Comparison of ENCODE assay signal across 14 cellular contexts in genomic region chr20:10651227-10651990, GRCh38. TPM values are rescaled to one million over a fixed set of nuclear protein-coding genes. Genes with fewer than 3 reads are reported as not detected.
DNase-seq lines count a peak whose midpoint lies in the region; ATAC-seq, FAIRE-seq and TF ChIP-seq lines count a peak whose summit lies in the region.
"Had no signal": no experiment of that assay in that cellular context is flagged by ENCODE, and none has a peak within 500 bp of the region (broad histone marks: within the 10 kb centered on the region; RNA-seq: fewer than 3 reads in every experiment).

No MANE protein-coding gene starts in this region.

- no peak for TF ChIP-seq EP300 in K562 (IDR thresholded peaks at IDR 0.05; ENCODE audit: low read length)

- H3K9me3 ChIP-seq in HUES48 (ENCODE audit: control insufficient read depth, insufficient read depth, low read length) (no peaks in the 10 kb centered on the region), K562 (replicated peaks; ENCODE audit: control insufficient read depth, insufficient read depth, low read depth, low read length) (no peaks in the 10 kb centered on the region), testis (no peaks in the 10 kb centered on the region)

- no peak overlapping the region for H3K4me2 ChIP-seq in K562 (ENCODE audit: insufficient read depth, low read length)

- CTCF ChIA-PET in K562 (lab: Yijun Ruan, JAX; ENCODE audit: low intra/inter-chr PET ratio): no interaction called here

- peak overlapping the region; percentile 13 for H3K27ac ChIP-seq in HUES48 (ENCODE audit: low read depth, low read length)
- H3K27ac ChIP-seq in K562 (ENCODE audit: extremely low read depth, low read depth, low read length): no peak overlapping the region
- H3K27ac ChIP-seq in testis: peak overlapping the region in 1 of 2 donors; percentile 41

- no peak overlapping the region for H2AFZ ChIP-seq in K562 (ENCODE audit: low read depth, low read length)

- no peaks in the 10 kb centered on the region for H3K27me3 ChIP-seq in HUES48 (ENCODE audit: control insufficient read depth, insufficient read depth, low read length)
- H3K27me3 ChIP-seq in K562 (ENCODE audit: control insufficient read depth in 2 of 2, insufficient read depth in 2 of 2, low read length in 2 of 2): peaks cover 3 to 34% of the 10 kb centered on the region in 2 experiments; a peak in 2 of 5 replicates
- no peaks in the 10 kb centered on the region for H3K27me3 ChIP-seq in testis

- POLR2A ChIA-PET in K562 (lab: Yijun Ruan, JAX): interaction anchor here (0.7 kb wide), 1 partner anchor 144 kb away, joined by 5 read pairs; no protein-coding TSS in a partner anchor

- ATAC-seq in K562 (0 out of 3 replicates have a peak, but pooled peaks have one; percentile 27), GM21723 (IDR thresholded peaks at IDR 0.05; ENCODE audit: unreplicated experiment) (no peak)

- DNase-seq in K562 (ENCODE audit: extremely low read depth in 1 of 4, low spot score in 3 of 4): peak in 1 of 4 experiments; percentile 4
- peak; percentile 43 for DNase-seq in kidney tubule cell (ENCODE audit: low spot score)
- DNase-seq in testis: peak; percentile 65
- DNase-seq in NCI-H1105 treated with DMSO at 0.1 percent for 48 hours (lab: John Stamatoyannopoulos, UW): no peak
- DNase-seq in NCI-H510A treated with DMSO at 0.1 percent for 48 hours (lab: John Stamatoyannopoulos, UW): no peak
- no peak for DNase-seq in activated T-cell treated with anti-CD3 and anti-CD28 coated beads, Interleukin-2, amount 50 U/mL, for 48 hours
- DNase-seq: anterior cingulate cortex; DMS 273 treated with DMSO at 0.1 percent for 48 hours; NCI-H524 treated with DMSO at 0.1 percent for 48 hours; small intestine; stimulated activated CD8-positive, alpha-beta memory T cell treated with anti-CD3 and anti-CD28 coated beads, Interleukin-4, amount 100 ng/mL, for 48 hours; T-helper 2 cell had no signal

- in situ Hi-C loops in K562 (cut with MboI): no loop called here

- no TSS peak for BruUV-seq in K562 (replicated peaks; lab: Mats Ljungman, UMichigan)

- H3K4me1 ChIP-seq in HUES48 (ENCODE audit: control insufficient read depth, insufficient read depth, low read length): peaks cover 76% of the 10 kb centered on the region
- H3K4me1 ChIP-seq in K562 (replicated peaks in 1 of 2; ENCODE audit: control insufficient read depth in 2 of 2, insufficient read depth in 2 of 2, low read length in 2 of 2): no peaks in the 10 kb centered on the region
- H3K4me1 ChIP-seq in testis: peaks cover 40% of the 10 kb centered on the region

- no peak overlapping the region for H3K4me3 ChIP-seq in HUES48 (ENCODE audit: low read depth, low read length)
- H3K4me3 ChIP-seq in K562: no peak overlapping the region
- H3K4me3 ChIP-seq in testis: no peak overlapping the region

- 3% methylated on average over 13 of the region's 15 CpGs for WGBS in K562 (ENCODE audit: insufficient coverage, low coverage, missing lambda C conversion rate)
- 66 to 71% methylated on average over 10 to 15 of the region's 15 CpGs for WGBS in testis, 2 donors

- intact Hi-C loops in K562 (cut with micrococcal nuclease): no loop called here
- intact Hi-C loops in testis (cut with DNase I; ENCODE audit: low total_unique reads): no loop called here

- H3K9me1 ChIP-seq in K562 (ENCODE audit: control insufficient read depth, insufficient read depth, low read length): no peaks in the 10 kb centered on the region

- no peaks in the 10 kb centered on the region for H3K79me2 ChIP-seq in K562 (ENCODE audit: control insufficient read depth, insufficient read depth, low read length)

- TF ChIP-seq POLR2A in K562 (conservative IDR thresholded peaks at IDR 0.05) (no peak), testis (IDR thresholded peaks at IDR 0.05) (no peak)

- H3K9ac ChIP-seq in HUES48 (ENCODE audit: low read depth, low read length): no peak overlapping the region
- H3K9ac ChIP-seq in K562 (ENCODE audit: insufficient read depth in 1 of 2, low read depth in 2 of 2, low read length in 2 of 2): no peak overlapping the region

- TF ChIP-seq RAD21 in K562 (CRISPR knock-in tag; conservative IDR thresholded peaks at IDR 0.05 in 1 of 2, IDR thresholded peaks at IDR 0.05 in 1 of 2): no peak

- no peak for TF ChIP-seq CTCF in K562 (IDR thresholded peaks at IDR 0.05 in 2 of 3, conservative IDR thresholded peaks at IDR 0.05 in 1 of 3; ENCODE audit: insufficient read depth in 2 of 3, low read depth in 1 of 3, low read length in 3 of 3)
- TF ChIP-seq CTCF in testis (IDR thresholded peaks at IDR 0.05): no peak

- FAIRE-seq in K562 (lab: Jason Lieb, UNC): no peak
- FAIRE-seq: small intestine had no signal

- H3K36me3 ChIP-seq in HUES48 (ENCODE audit: control insufficient read depth, insufficient read depth, low read length) (peaks cover 56% of the 10 kb centered on the region), K562 (ENCODE audit: control insufficient read depth, insufficient read depth, low read length) (no peaks in the 10 kb centered on the region), testis (ENCODE audit: low read depth, missing control alignments) (no peaks in the 10 kb centered on the region)

- H4K20me1 ChIP-seq in K562 (replicated peaks; ENCODE audit: control insufficient read depth, insufficient read depth, low read length): no peaks in the 10 kb centered on the region

TF ChIP-seq in K562, 482 proteins besides CTCF, POLR2A, EP300 and RAD21 (continues in another document):
- no peak for TF ChIP-seq ARHGAP35 (IDR thresholded peaks at IDR 0.05; ENCODE audit: partially characterized antibody)
- no peak for TF ChIP-seq PRMT5 (CRISPR knock-in tag; IDR thresholded peaks at IDR 0.05)
- no peak for TF ChIP-seq NBN (IDR thresholded peaks at IDR 0.05; ENCODE audit: low read depth)
- TF ChIP-seq SRSF9 (IDR thresholded peaks at IDR 0.05; ENCODE audit: borderline replicate concordance, low read depth, low read length): no peak
- TF ChIP-seq KDM1A (IDR thresholded peaks at IDR 0.05): no peak
- no peak for TF ChIP-seq NR0B1 (IDR thresholded peaks at IDR 0.05; ENCODE audit: partially characterized antibody)
- no peak for TF ChIP-seq ERF (CRISPR knock-in tag; IDR thresholded peaks at IDR 0.05)
- TF ChIP-seq SLC30A9 (CRISPR knock-in tag; IDR thresholded peaks at IDR 0.05): no peak
- no peak for TF ChIP-seq SRSF3 (IDR thresholded peaks at IDR 0.05; ENCODE audit: insufficient read depth, low read length)
- no peak for TF ChIP-seq ZFP36 (IDR thresholded peaks at IDR 0.05; ENCODE audit: low read depth, low read length, partially characterized antibody)
- no peak for TF ChIP-seq FOXK1 (CRISPR knock-in tag; IDR thresholded peaks at IDR 0.05; ENCODE audit: borderline replicate concordance)
- TF ChIP-seq PTTG1 (tag; IDR thresholded peaks at IDR 0.05; ENCODE audit: low read depth): no peak
- TF ChIP-seq ADNP (tag; IDR thresholded peaks at IDR 0.05): no peak

RNA-seq across cellular contexts. Expression of gene JAG1, which starts 22.4 kb away (rescaled TPM):
- 0.62 and 1.1 TPM in 2 replicates for total RNA-seq in K562 (2011; cell fraction: chromatin; rRNA removed; ENCODE audit: low replicate concordance)
- total RNA-seq in K562 (2011; cell fraction: nucleolus; rRNA removed): 1.2 and 1.3 TPM in 2 replicates
- total RNA-seq in K562 (2011; cell fraction: nucleoplasm; rRNA removed): 0.23 and 0.44 TPM in 2 replicates
- 0.09 and 0.94 TPM in 2 replicates for total RNA-seq in K562 (2014; rRNA removed)
- total RNA-seq in K562 (2014; rRNA removed; fragmentation: Illumina TruSeq; extraction: Trizol): 0.07 and 0.19 TPM in 2 replicates
- 0.04 and 0.14 TPM in 2 replicates for total RNA-seq in K562 (2015; rRNA removed; fragmentation: Illumina TruSeq; extraction: Trizol)
- 0.36 and 0.40 TPM in 2 replicates for total RNA-seq in K562 (2021)
- 0.06 and 0.16 TPM in 2 replicates for polyA plus RNA-seq in K562 (2011; rRNA removed)
- polyA plus RNA-seq in K562 (2011; cell fraction: cytosol; rRNA removed): 0.03 and 0.09 TPM in 2 replicates
- polyA plus RNA-seq in K562 (2011; cell fraction: nucleus; rRNA removed): 0.51 and 0.91 TPM in 2 replicates
- polyA plus RNA-seq in K562 (2012): 0.09 and 0.24 TPM in 2 replicates
- 0.07 and 0.12 TPM in 2 replicates for polyA plus RNA-seq in K562 (2014; fragmentation: Illumina TruSeq; extraction: Trizol)
- polyA plus RNA-seq in K562 (2014; fragmentation: Nextera tagmentation; extraction: Ambion mirVana): under 1 TPM; 0.04 TPM
- 0.11 and 0.12 TPM in 2 replicates for polyA plus RNA-seq in K562 (2014; rRNA removed)
- polyA minus RNA-seq in K562 (2011; rRNA and poly(A)+ RNA removed): 0.39 and 0.63 TPM in 2 replicates
- 0.46 and 0.57 TPM in 2 replicates for polyA minus RNA-seq in K562 (2011; cell fraction: cytosol; rRNA and poly(A)+ RNA removed)
- polyA minus RNA-seq in K562 (2011; cell fraction: nucleus; rRNA and poly(A)+ RNA removed): 0.13 and 1.2 TPM in 2 replicates
- 10 to 100 TPM; 24.7 to 30.6 TPM for total RNA-seq in testis
- 17.4 TPM for polyA plus RNA-seq in testis (ENCODE audit: insufficient read depth, low read depth, low replicate concordance)

Comparison
In these comparisons a context has a peak if more than half of its experiments do, and no peak if none do; other contexts are left out.
1. DNase-seq: peak in kidney tubule cell (single experiment) and testis (single experiment); none in NCI-H1105 treated with DMSO at 0.1 percent for 48 hours (single experiment), NCI-H510A treated with DMSO at 0.1 percent for 48 hours (single experiment) and activated T-cell treated with anti-CD3 and anti-CD28 coated beads, Interleukin-2, amount 50 U/mL, for 48 hours (0 of 2).
2. RNA of gene JAG1, which starts 22.4 kb away (total RNA-seq): 24.7 to 30.6 TPM in testis; 0.04 to 1.3 TPM in K562; every median in the first group is over 10 times any median in the second.